ENCODE assay signal across 31 cellular contexts in genomic region chr7:122312789-122313188, GRCh38. TPM values are rescaled to one million over a fixed set of nuclear protein-coding genes. Genes with fewer than 3 reads are reported as not detected.
"Had no signal": no experiment of that assay in that cellular context is flagged by ENCODE, and none has a peak within 500 bp of the region (broad histone marks: within the 10 kb centered on the region; RNA-seq: fewer than 3 reads in every experiment).

No MANE protein-coding gene starts in this region.

- DNase-seq: colonic mucosa; cortex of kidney; effector CD4-positive, alpha-beta T cell; effector memory CD4-positive, alpha-beta T cell; erythroblast; esophagus squamous epithelium; foreskin fibroblast; foreskin melanocyte; gastrocnemius medialis; glutamatergic neuron; head of caudate nucleus; heart right ventricle; hippocampal formation; left cardiac atrium; left lung; left ventricle myocardium superior; lower lobe of right lung; mesendoderm; midbrain had no signal

- ATAC-seq: esophagus mucosa, gastrocnemius medialis, heart right ventricle, left cardiac atrium, left lung, left ventricle myocardium superior, lower lobe of right lung had no signal

- H3K9me3 ChIP-seq: colonic mucosa, esophagus squamous epithelium, gastrocnemius medialis, heart right ventricle, left lung, lower lobe of right lung had no signal

- H3K4me3 ChIP-seq: colonic mucosa, esophagus squamous epithelium, gastrocnemius medialis, heart right ventricle, left lung, lower lobe of right lung had no signal

- H3K4me1 Mint-ChIP-seq: memory B cell had no signal

- H3K27ac Mint-ChIP-seq: dendritic cell treated with granulocyte-macrophage colony-stimulating factor and Interleukin-4, amounts not matched to agents 40 ng/mL and 50 ng/mL, for 4 days; memory B cell had no signal

- H3K36me3 ChIP-seq: colonic mucosa, esophagus squamous epithelium, gastrocnemius medialis, heart right ventricle, left lung, lower lobe of right lung had no signal

- H3K27ac ChIP-seq: colonic mucosa, epithelial cell of prostate, esophagus squamous epithelium, gastrocnemius medialis, heart right ventricle, left lung, lower lobe of right lung had no signal

- H3K4me3 Mint-ChIP-seq: dendritic cell treated with granulocyte-macrophage colony-stimulating factor and Interleukin-4, amounts not matched to agents 40 ng/mL and 50 ng/mL, for 4 days; memory B cell had no signal

- H3K9me3 Mint-ChIP-seq: dendritic cell treated with granulocyte-macrophage colony-stimulating factor and Interleukin-4, amounts not matched to agents 40 ng/mL and 50 ng/mL, for 4 days had no signal

RNA-seq across cellular contexts. Expression of gene FEZF1, which starts 8.2 kb away (rescaled TPM):
- total RNA-seq: chondrocyte, colonic mucosa, dermis microvascular lymphatic vessel endothelial cell, esophagus mucosa, esophagus squamous epithelium, gastrocnemius medialis, glomerular endothelial cell, heart right ventricle, kidney epithelial cell, left cardiac atrium, left lung, left ventricle myocardium superior, lower leg skin, lower lobe of right lung, lung microvascular endothelial cell, mononuclear cell had no signal
- polyA plus RNA-seq: heart right ventricle, keratinocyte had no signal
